In the genomic region with DNA sequence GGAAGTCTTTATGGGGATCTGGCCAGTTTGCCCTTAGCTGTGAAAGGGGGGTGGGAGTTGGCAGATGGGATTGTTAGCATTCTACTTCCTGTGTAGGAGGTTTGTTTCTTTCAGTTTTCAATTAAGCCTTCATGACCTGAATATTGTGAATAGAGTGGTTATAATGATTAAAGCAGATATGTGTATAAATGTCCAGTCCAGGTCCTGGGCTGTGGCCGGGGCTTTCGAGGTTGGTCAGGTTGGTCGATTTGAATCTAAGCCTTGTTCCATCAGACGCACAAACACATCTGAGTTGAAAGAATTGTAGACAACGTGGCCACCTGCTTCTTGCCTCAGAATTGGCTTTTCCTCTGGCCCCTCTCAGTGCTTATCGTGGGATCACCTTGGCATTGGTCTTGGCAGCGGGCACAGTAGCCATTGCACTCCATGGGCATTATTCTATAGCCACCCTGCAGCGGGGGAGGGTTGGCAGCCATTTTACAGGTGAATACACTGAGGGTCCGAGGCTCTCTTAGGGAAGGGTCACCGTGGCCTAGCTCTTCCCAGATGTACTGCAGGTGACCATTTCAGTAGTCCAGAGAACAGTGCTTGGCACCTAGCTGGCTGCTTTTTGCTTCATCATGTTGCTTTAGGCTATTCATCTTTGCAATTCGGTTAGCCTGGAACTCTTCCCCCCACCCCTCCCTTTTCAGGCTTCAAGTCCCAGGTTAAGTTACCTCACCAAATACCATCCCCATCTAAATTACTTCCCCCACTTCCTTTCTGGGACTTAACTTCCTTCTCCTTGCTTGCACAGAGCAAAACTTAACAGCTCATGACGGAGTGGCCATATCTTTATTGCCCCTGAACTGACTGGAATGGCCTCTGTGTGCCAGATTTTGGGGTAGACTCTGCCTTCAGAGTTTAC, we compare ENCODE assay signal across 9 cellular contexts. TPM values are rescaled to one million over a fixed set of nuclear protein-coding genes. Genes with fewer than 3 reads are reported as not detected.
DNase-seq lines count a peak whose midpoint lies in the region; ATAC-seq and TF ChIP-seq lines count a peak whose summit lies in the region.
"Had no signal": no experiment of that assay in that cellular context is flagged by ENCODE, and none has a peak within 500 bp of the region (broad histone marks: within the 10 kb centered on the region; RNA-seq: fewer than 3 reads in every experiment).

No MANE protein-coding gene starts in this region.

- H3K27me3 ChIP-seq in SJSA1 (replicated peaks), result no peaks in the 10 kb centered on the region
- no peaks in the 10 kb centered on the region for H3K27me3 ChIP-seq in parathyroid adenoma (ENCODE audit: control insufficient read depth, insufficient read depth, low read length)

- H3K4me1 ChIP-seq in SJSA1 (replicated peaks), result peaks cover 23% of the 10 kb centered on the region
- peaks cover 19% of the 10 kb centered on the region for H3K4me1 ChIP-seq in parathyroid adenoma

- H3K27ac ChIP-seq in C4-2B (peak overlapping the region; percentile 83), SJSA1 (peak overlapping the region; percentile 58; the same call in 1 of the 2 replicates), parathyroid adenoma (peak overlapping the region; percentile 70)

- ATAC-seq in GM21825 (IDR thresholded peaks at IDR 0.05; ENCODE audit: unreplicated experiment) (peak; percentile 8), HG03175 (IDR thresholded peaks at IDR 0.05; ENCODE audit: unreplicated experiment) (no peak), GM18870 (IDR thresholded peaks at IDR 0.05; ENCODE audit: unreplicated experiment) (no peak)

- peak overlapping the region; percentile 95 for H3K4me2 ChIP-seq in parathyroid adenoma (ENCODE audit: low read length)

- H3K4me3 ChIP-seq in SJSA1, result peak overlapping the region; percentile 90
- H3K4me3 ChIP-seq in parathyroid adenoma (ENCODE audit: low read depth, low read length), result peak overlapping the region; percentile 89

- H2AFZ ChIP-seq in parathyroid adenoma, result peak overlapping the region; percentile 87

- no peak for TF ChIP-seq POLR2A in erythroblast (IDR thresholded peaks at IDR 0.05; ENCODE audit: low read length)

- H3K79me2 ChIP-seq in parathyroid adenoma, result peaks cover 38% of the 10 kb centered on the region

- H3K36me3 ChIP-seq in SJSA1, result peaks cover 48% of the 10 kb centered on the region
- no peaks in the 10 kb centered on the region for H3K36me3 ChIP-seq in parathyroid adenoma (ENCODE audit: control insufficient read depth, insufficient read depth, low read length)

- H3K9me3 ChIP-seq in SJSA1 (replicated peaks) (no peaks in the 10 kb centered on the region), parathyroid adenoma (ENCODE audit: control insufficient read depth, low read length) (no peaks in the 10 kb centered on the region)

- H3K9ac ChIP-seq in parathyroid adenoma, result peak overlapping the region; percentile 54

- no peak for DNase-seq in SJSA1 (ENCODE audit: low read depth in 1 of 2, low spot score in 2 of 2)
- peak; percentile 40 to 56 for DNase-seq in erythroblast (lab: John Stamatoyannopoulos, UW)
- no peak for DNase-seq in NCI-H774 (lab: John Stamatoyannopoulos, UW)

- TF ChIP-seq CTCF in C4-2B (conservative IDR thresholded peaks at IDR 0.05) (no peak), parathyroid adenoma (IDR thresholded peaks at IDR 0.05) (no peak)

RNA-seq across cellular contexts. Expression of a gene that starts 1.1 kb away (rescaled TPM):
- 168 and 175 TPM in 2 replicates for total RNA-seq in SJSA1 (2014; rRNA removed; shearing (Covaris generic))

RNA-seq across cellular contexts. Expression of a gene that starts 21.9 kb away (rescaled TPM):
- total RNA-seq in SJSA1 (2014; rRNA removed; shearing (Covaris generic)), result 2.5 and 3.5 TPM in 2 replicates

RNA-seq across cellular contexts. Expression of a gene that starts 45.5 kb away (rescaled TPM):
- 11.4 and 24.2 TPM in 2 replicates for total RNA-seq in SJSA1 (2014; rRNA removed; shearing (Covaris generic))
- total RNA-seq: LHCN-M2 had no signal

Comparison
In these comparisons a context has a peak if more than half of its experiments do, and no peak if none do; other contexts are left out.
1. DNase-seq: peak in erythroblast (2 of 2); none in SJSA1 (0 of 2) and NCI-H774 (single experiment).
2. Peak in every context shown above with its lines, with median percentiles within 50 percentile points of each other: H3K27ac ChIP-seq.